Comparison of ENCODE assay signal across 9 cellular contexts in the genomic region with DNA sequence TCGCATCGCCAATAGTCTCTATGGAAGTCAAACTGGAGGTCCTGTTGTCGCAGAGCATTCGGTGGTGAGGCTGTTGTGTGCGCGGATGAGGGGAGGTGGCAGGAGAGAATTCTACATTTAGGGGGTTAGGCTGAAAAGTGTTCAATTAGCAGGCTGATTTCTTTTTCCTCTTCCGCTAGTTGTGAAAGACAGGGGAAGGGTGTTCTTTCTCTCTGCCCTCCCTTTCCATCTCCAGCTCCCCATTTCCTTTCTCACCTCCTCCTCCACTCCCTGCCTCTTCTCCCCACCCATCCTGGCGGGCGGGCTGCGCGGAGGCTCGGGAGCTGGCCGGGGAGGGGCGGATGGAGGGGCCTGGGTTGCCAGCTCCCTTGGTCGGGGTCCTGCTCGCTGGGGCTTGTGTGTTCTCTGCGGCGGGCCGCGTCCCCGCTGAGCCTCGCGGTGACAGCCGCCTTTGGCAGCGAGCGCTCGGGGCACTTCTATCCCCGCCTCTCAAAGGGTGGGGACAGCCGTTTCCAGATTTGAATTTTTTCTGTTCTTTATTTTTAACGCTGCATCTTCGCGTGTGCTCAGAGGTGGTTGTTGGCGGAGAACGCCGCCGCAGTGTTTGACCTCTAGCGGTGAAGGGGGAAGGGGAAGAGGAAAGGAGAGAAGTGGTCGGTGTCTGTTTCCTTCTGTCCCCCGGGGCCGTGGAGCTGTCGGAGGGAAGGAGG. TPM values are rescaled to one million over a fixed set of nuclear protein-coding genes. Genes with fewer than 3 reads are reported as not detected.
DNase-seq lines count a peak whose midpoint lies in the region; ATAC-seq and TF ChIP-seq lines count a peak whose summit lies in the region.
"Had no signal": no experiment of that assay in that cellular context is flagged by ENCODE, and none has a peak within 500 bp of the region (broad histone marks: within the 10 kb centered on the region; RNA-seq: fewer than 3 reads in every experiment).

No MANE protein-coding gene starts in this region.

- 7% methylated on average over 41 of the region's 41 CpGs for WGBS in urinary bladder

- H3K27ac ChIP-seq in cardiac muscle cell (peak overlapping the region; percentile 91), urinary bladder (ENCODE audit: low read depth) (no peak overlapping the region)

- peaks cover 30% of the 10 kb centered on the region for H3K4me1 ChIP-seq in cardiac muscle cell (ENCODE audit: low read depth)
- no peaks in the 10 kb centered on the region for H3K4me1 ChIP-seq in urinary bladder (ENCODE audit: insufficient read depth)

- H3K27ac Mint-ChIP-seq in activated CD4-positive, alpha-beta memory T cell treated with anti-CD3 and anti-CD28 coated beads, Interleukin-2, amount 10 ng/mL, durations not matched to agents 7 days and 5 days: no peak overlapping the region

- H3K27me3 Mint-ChIP-seq in activated CD4-positive, alpha-beta memory T cell treated with anti-CD3 and anti-CD28 coated beads, Interleukin-2, amount 10 ng/mL, durations not matched to agents 7 days and 5 days: peaks cover 49% of the 10 kb centered on the region

- H3K4me1 Mint-ChIP-seq in activated CD4-positive, alpha-beta memory T cell treated with anti-CD3 and anti-CD28 coated beads, Interleukin-2, amount 10 ng/mL, durations not matched to agents 7 days and 5 days: peaks cover 10% of the 10 kb centered on the region

- DNase-seq in cardiac muscle cell (ENCODE audit: low read depth in 1 of 2, low spot score in 1 of 2) (peak; percentile 25 to 76), cardiac septum (ENCODE audit: low spot score) (no peak), iPS-NIHi11 (ENCODE audit: low spot score) (peak; percentile 21), EL (no peak)
- DNase-seq in activated CD4-positive, alpha-beta memory T cell treated with anti-CD3 and anti-CD28 coated beads, Interleukin-2, amount 10 ng/mL, durations not matched to agents 7 days and 5 days: no peak

- H3K36me3 ChIP-seq in cardiac muscle cell: no peaks in the 10 kb centered on the region
- no peaks in the 10 kb centered on the region for H3K36me3 ChIP-seq in urinary bladder (ENCODE audit: insufficient read depth)

- intact Hi-C loops in cardiac septum (cut with DNase I): loop anchor here (2.0 kb wide), 1 partner anchor 219 kb away; no protein-coding TSS in a partner anchor

- CTCF ChIA-PET in activated CD4-positive, alpha-beta memory T cell treated with anti-CD3 and anti-CD28 coated beads, Interleukin-2, amount 10 ng/mL, durations not matched to agents 7 days and 5 days (lab: Charles Lee): interaction anchor here (0.6 kb wide), 1 partner anchor 331 kb away, joined by 3 read pairs; no protein-coding TSS in a partner anchor

- peaks cover 10% of the 10 kb centered on the region for H3K36me3 Mint-ChIP-seq in activated CD4-positive, alpha-beta memory T cell treated with anti-CD3 and anti-CD28 coated beads, Interleukin-2, amount 10 ng/mL, durations not matched to agents 7 days and 5 days (ENCODE audit: low read depth)

- no peak overlapping the region for H3K4me3 Mint-ChIP-seq in activated CD4-positive, alpha-beta memory T cell treated with anti-CD3 and anti-CD28 coated beads, Interleukin-2, amount 10 ng/mL, durations not matched to agents 7 days and 5 days

- no peaks in the 10 kb centered on the region for H3K9me3 ChIP-seq in cardiac muscle cell (ENCODE audit: low read depth)

- H3K4me3 ChIP-seq in cardiac muscle cell (peak overlapping the region; percentile 91), WI38 (ENCODE audit: low read depth, low read length) (peak overlapping the region; percentile 62), urinary bladder (ENCODE audit: low read depth, low read length) (peak overlapping the region; percentile 8)

- no peaks in the 10 kb centered on the region for H3K9me3 Mint-ChIP-seq in activated CD4-positive, alpha-beta memory T cell treated with anti-CD3 and anti-CD28 coated beads, Interleukin-2, amount 10 ng/mL, durations not matched to agents 7 days and 5 days

- no peak for TF ChIP-seq CTCF in cardiac muscle cell (IDR thresholded peaks at IDR 0.05; ENCODE audit: low read depth, low read length)
- TF ChIP-seq CTCF in WI38 (IDR thresholded peaks at IDR 0.05; ENCODE audit: low read depth, low read length): no peak

- no peak for ATAC-seq in HG02642 (IDR thresholded peaks at IDR 0.05; ENCODE audit: poor library complexity, unreplicated experiment)

- POLR2A ChIA-PET in activated CD4-positive, alpha-beta memory T cell treated with anti-CD3 and anti-CD28 coated beads, Interleukin-2, amount 10 ng/mL, durations not matched to agents 7 days and 5 days (lab: Charles Lee): no interaction called here

- H3K27me3 ChIP-seq in cardiac muscle cell: no peaks in the 10 kb centered on the region

RNA-seq across cellular contexts. Expression of a gene that starts 3.6 kb away (rescaled TPM):
- total RNA-seq in cardiac muscle cell (35.6 and 40.7 TPM in 2 replicates), cardiac septum (2.8 TPM), urinary bladder (9.8 TPM)
- polyA plus RNA-seq in cardiac muscle cell (9.3 and 10.6 TPM in 2 replicates), urinary bladder (0.01 TPM)
- not detected for total RNA-seq in activated CD4-positive, alpha-beta memory T cell treated with anti-CD3 and anti-CD28 coated beads, Interleukin-2, amount 10 ng/mL, durations not matched to agents 7 days and 5 days
- total RNA-seq: T-helper 1 cell treated with Interleukin-12 subunit alpha and Interleukin-12 subunit beta and Interleukin-4 antibody, amounts not matched to agents 30 ng/mL and 1 ng/mL, for 36 hours had no signal

Comparison
In these comparisons a context has a peak if more than half of its experiments do, and no peak if none do; other contexts are left out.
1. DNase-seq: peak in cardiac muscle cell (2 of 2) and iPS-NIHi11 (single experiment); none in cardiac septum (single experiment), activated CD4-positive, alpha-beta memory T cell treated with anti-CD3 and anti-CD28 coated beads, Interleukin-2, amount 10 ng/mL, durations not matched to agents 7 days and 5 days (single experiment) and EL (single experiment).
2. H3K4me3 ChIP-seq: peak in every context shown above with its lines; median percentile 91 in cardiac muscle cell; 62 in WI38; 8 in urinary bladder.